ENCODE assay signal across 7 cellular contexts in the genomic region with DNA sequence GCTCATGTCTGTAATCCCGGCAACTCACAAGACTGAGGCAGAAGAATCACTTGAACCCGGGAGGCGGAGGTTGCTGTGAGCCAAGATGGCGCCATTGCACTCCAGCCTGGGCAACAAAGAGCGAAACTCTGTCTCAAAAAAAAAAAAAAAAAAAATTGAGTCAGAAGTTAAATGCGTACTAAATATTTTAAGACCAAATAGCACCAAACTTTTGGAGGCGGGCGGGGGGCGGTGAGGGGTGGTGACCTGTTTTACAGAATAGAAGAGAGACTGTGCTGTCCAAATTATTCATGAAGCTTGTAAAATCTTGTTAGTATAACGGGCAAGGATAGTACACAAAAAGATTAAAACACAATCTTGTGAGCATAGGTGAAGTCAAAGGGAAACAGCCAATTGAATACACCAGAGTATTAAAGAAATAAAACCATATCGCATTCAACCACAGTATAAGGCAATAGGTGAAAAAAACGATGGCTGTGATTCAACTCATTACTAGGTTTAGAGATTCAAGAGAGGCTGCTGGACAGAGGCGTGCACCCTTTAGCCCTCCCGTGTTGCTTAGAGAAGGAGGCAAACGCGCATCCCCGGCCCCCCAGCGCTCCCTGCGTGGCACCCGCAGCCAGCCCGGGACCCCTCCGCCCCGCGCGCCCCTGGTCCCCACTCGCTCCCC. TPM values are rescaled to one million over a fixed set of nuclear protein-coding genes. Genes with fewer than 3 reads are reported as not detected.
DNase-seq lines count a peak whose midpoint lies in the region; TF ChIP-seq lines count a peak whose summit lies in the region.

No MANE protein-coding gene starts in this region.

- peaks cover 12% of the 10 kb centered on the region for H3K4me1 Mint-ChIP-seq in activated naive CD8-positive, alpha-beta T cell treated with anti-CD3 and anti-CD28 coated beads for 36 hours

- H3K9me3 Mint-ChIP-seq in activated naive CD8-positive, alpha-beta T cell treated with anti-CD3 and anti-CD28 coated beads for 36 hours, result peaks cover 44% of the 10 kb centered on the region

- no CpG with 5 or more reads among the region's 26 CpGs for WGBS in iPS DF 6.9 (ENCODE audit: insufficient coverage, insufficient read length)
- WGBS in smooth muscle cell (ENCODE audit: low lambda C conversion rate), result 44% methylated on average over 14 of the region's 26 CpGs

- peaks cover 49% of the 10 kb centered on the region for H3K79me2 ChIP-seq in smooth muscle cell (ENCODE audit: low read depth)

- H3K27me3 ChIP-seq in iPS DF 6.9 (ENCODE audit: control insufficient read depth, insufficient read depth, low read length) (no peaks in the 10 kb centered on the region), smooth muscle cell (ENCODE audit: low read depth) (no peaks in the 10 kb centered on the region)

- peak overlapping the region; percentile 98 for H3K4me3 ChIP-seq in iPS DF 6.9 (ENCODE audit: low read length)
- H3K4me3 ChIP-seq in smooth muscle cell, result peak overlapping the region; percentile 68

- DNase-seq in GM13977 (ENCODE audit: low spot score) (peak; percentile 23), iPS DF 6.9 (ENCODE audit: low read depth, low spot score) (no peak), smooth muscle cell (lab: John Stamatoyannopoulos, UW; ENCODE audit: unreplicated experiment) (no peak), hepatic stellate cell (ENCODE audit: low spot score) (no peak), GM19240 (ENCODE audit: insufficient read length, low spot score) (no peak)
- peak; percentile 2 for DNase-seq in activated naive CD8-positive, alpha-beta T cell treated with anti-CD3 and anti-CD28 coated beads for 36 hours

- peak overlapping the region; percentile 78 for H3K9ac ChIP-seq in smooth muscle cell (ENCODE audit: low read depth)

- peak overlapping the region; percentile 99 for H3K27ac Mint-ChIP-seq in activated naive CD8-positive, alpha-beta T cell treated with anti-CD3 and anti-CD28 coated beads for 36 hours

- in situ Hi-C loops in GM13977 (cut with MboI; ENCODE audit: low pct_unique_long_range_greater_than_20kb, low sequenced_read_pairs, unreplicated experiment), result no loop called here

- H3K4me1 ChIP-seq in iPS DF 6.9 (ENCODE audit: control insufficient read depth, insufficient read depth, low read length) (no peaks in the 10 kb centered on the region), smooth muscle cell (ENCODE audit: low read depth) (peaks cover 7% of the 10 kb centered on the region)

- H4K20me1 ChIP-seq in smooth muscle cell (ENCODE audit: low read depth), result no peaks in the 10 kb centered on the region

- H3F3A ChIP-seq in smooth muscle cell (ENCODE audit: low read depth), result no peaks in the 10 kb centered on the region

- H3K9me3 ChIP-seq in iPS DF 6.9 (ENCODE audit: control insufficient read depth, insufficient read depth, low read length) (peaks cover 4% of the 10 kb centered on the region), smooth muscle cell (replicated peaks; ENCODE audit: low read depth) (peaks cover 37% of the 10 kb centered on the region)

- peak overlapping the region; percentile 93 for H3K4me2 ChIP-seq in smooth muscle cell

- no peak overlapping the region for H3K27ac ChIP-seq in iPS DF 6.9 (ENCODE audit: low read length)
- H3K27ac ChIP-seq in smooth muscle cell (ENCODE audit: low read depth), result peak overlapping the region; percentile 85

- TF ChIP-seq EP300 in Ishikawa (IDR thresholded peaks at IDR 0.05; ENCODE audit: borderline replicate concordance), result no peak

- peak overlapping the region; percentile 94 for H3K4me3 Mint-ChIP-seq in activated naive CD8-positive, alpha-beta T cell treated with anti-CD3 and anti-CD28 coated beads for 36 hours

- H3K36me3 ChIP-seq in iPS DF 6.9 (ENCODE audit: control insufficient read depth, insufficient read depth, low read length) (no peaks in the 10 kb centered on the region; the same call in none of the 2 replicates), smooth muscle cell (ENCODE audit: low read depth) (peaks cover 27% of the 10 kb centered on the region)

- TF ChIP-seq CTCF in GM13977 (IDR thresholded peaks at IDR 0.05; ENCODE audit: extremely low read depth, insufficient read depth, missing control alignments), result no peak
- TF ChIP-seq CTCF in smooth muscle cell (IDR thresholded peaks at IDR 0.05; ENCODE audit: borderline replicate concordance, insufficient read depth, poor library complexity, severe bottlenecking), result no peak

- H3K27me3 Mint-ChIP-seq in activated naive CD8-positive, alpha-beta T cell treated with anti-CD3 and anti-CD28 coated beads for 36 hours, result no peaks in the 10 kb centered on the region

- TF ChIP-seq RAD21 in Ishikawa (IDR thresholded peaks at IDR 0.05; ENCODE audit: low read depth), result no peak

- H3K36me3 Mint-ChIP-seq in activated naive CD8-positive, alpha-beta T cell treated with anti-CD3 and anti-CD28 coated beads for 36 hours, result peaks cover 78% of the 10 kb centered on the region

- H2AFZ ChIP-seq in smooth muscle cell (ENCODE audit: low read depth), result peak overlapping the region; percentile 99

TF ChIP-seq in Ishikawa, 13 proteins besides CTCF, POLR2A, EP300 and RAD21:
- TF ChIP-seq REST (IDR thresholded peaks at IDR 0.05; ENCODE audit: low read depth) (peak; percentile 54; the same call in 1 of the 2 replicates), EGR1 (IDR thresholded peaks at IDR 0.05) (no peak), YY1 (IDR thresholded peaks at IDR 0.05; ENCODE audit: low read depth) (no peak), CREB1 (IDR thresholded peaks at IDR 0.05; ENCODE audit: low read depth) (no peak), TCF12 (IDR thresholded peaks at IDR 0.05; ENCODE audit: low read depth) (no peak), FOXM1 (IDR thresholded peaks at IDR 0.05; ENCODE audit: borderline replicate concordance, low read depth) (no peak), ZBTB7A (IDR thresholded peaks at IDR 0.05; ENCODE audit: low read depth) (no peak)
- TF ChIP-seq, protein P1, sequence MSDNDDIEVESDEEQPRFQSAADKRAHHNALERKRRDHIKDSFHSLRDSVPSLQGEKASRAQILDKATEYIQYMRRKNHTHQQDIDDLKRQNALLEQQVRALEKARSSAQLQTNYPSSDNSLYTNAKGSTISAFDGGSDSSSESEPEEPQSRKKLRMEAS (IDR thresholded peaks at IDR 0.05), result peak; percentile 47; the same call in 1 of the 2 replicates

RNA-seq across cellular contexts. Expression of gene ZNF891, which starts 0.6 kb away (rescaled TPM):
- total RNA-seq in activated naive CD8-positive, alpha-beta T cell treated with anti-CD3 and anti-CD28 coated beads for 36 hours, result 1 to 10 TPM; 1.4 TPM
- 0.90 and 1.2 TPM in 2 replicates for total RNA-seq in smooth muscle cell
- 0.25 and 0.30 TPM in 2 replicates for polyA plus RNA-seq in smooth muscle cell

RNA-seq across cellular contexts. Expression of gene ZNF10, which starts 0.9 kb away (rescaled TPM):
- total RNA-seq in activated naive CD8-positive, alpha-beta T cell treated with anti-CD3 and anti-CD28 coated beads for 36 hours, result 1 to 10 TPM; 4.8 to 7.2 TPM
- 4.7 and 13.8 TPM in 2 replicates for total RNA-seq in smooth muscle cell
- 2.9 and 4.2 TPM in 2 replicates for polyA plus RNA-seq in smooth muscle cell

RNA-seq across cellular contexts. Expression of gene ZNF140, which starts 48.8 kb away (rescaled TPM):
- 10 to 100 TPM; 17.0 TPM for total RNA-seq in activated naive CD8-positive, alpha-beta T cell treated with anti-CD3 and anti-CD28 coated beads for 36 hours
- 24.5 and 30.9 TPM in 2 replicates for total RNA-seq in smooth muscle cell
- 13.8 and 20.9 TPM in 2 replicates for polyA plus RNA-seq in smooth muscle cell

RNA-seq across cellular contexts. Expression of gene ZNF268, which starts 51.8 kb away (rescaled TPM):
- total RNA-seq in activated naive CD8-positive, alpha-beta T cell treated with anti-CD3 and anti-CD28 coated beads for 36 hours, result 10 to 100 TPM; 19.8 to 20.5 TPM
- total RNA-seq in smooth muscle cell, result 25.1 and 37.2 TPM in 2 replicates
- polyA plus RNA-seq in smooth muscle cell, result 9.4 and 9.8 TPM in 2 replicates

Comparison
In these comparisons a context has a peak if more than half of its experiments do, and no peak if none do; other contexts are left out.
1. DNase-seq: peak in GM13977 (single experiment) and activated naive CD8-positive, alpha-beta T cell treated with anti-CD3 and anti-CD28 coated beads for 36 hours (single experiment); none in iPS DF 6.9 (single experiment), smooth muscle cell (single experiment), hepatic stellate cell (single experiment) and GM19240 (single experiment).